8 cellular contexts compared by ENCODE assay signal in genomic region chr2:85413592-85414421, GRCh38. TPM values are rescaled to one million over a fixed set of nuclear protein-coding genes. Genes with fewer than 3 reads are reported as not detected.
DNase-seq lines count a peak whose midpoint lies in the region; ATAC-seq, FAIRE-seq and TF ChIP-seq lines count a peak whose summit lies in the region.

No MANE protein-coding gene starts in this region.

- H3K4me3 Mint-ChIP-seq in T-helper 2 cell treated with Interferon-gamma antibody and Interleukin-4, amounts not matched to agents 5 μg/mL and 100 μg/mL, for 36 hours: peak overlapping the region; percentile 86
- H3K4me3 Mint-ChIP-seq in activated naive CD4-positive, alpha-beta T cell treated with anti-CD3 and anti-CD28 coated beads for 36 hours: peak overlapping the region; percentile 66

- peaks cover 5% of the 10 kb centered on the region for H3K36me3 Mint-ChIP-seq in T-helper 2 cell treated with Interferon-gamma antibody and Interleukin-4, amounts not matched to agents 5 μg/mL and 100 μg/mL, for 36 hours (ENCODE audit: low read depth)
- H3K36me3 Mint-ChIP-seq in activated naive CD4-positive, alpha-beta T cell treated with anti-CD3 and anti-CD28 coated beads for 36 hours (ENCODE audit: low read depth): no peaks in the 10 kb centered on the region

- ATAC-seq in sciatic nerve: peak; percentile 47

- H3K4me3 ChIP-seq in left ventricle myocardium inferior (peak overlapping the region; percentile 62), SJCRH30 (no peak overlapping the region), HAP-1 (no peak overlapping the region)

- no peak for TF ChIP-seq CTCF in left ventricle myocardium inferior (IDR thresholded peaks at IDR 0.05; ENCODE audit: borderline replicate concordance)

- H3K27me3 ChIP-seq in left ventricle myocardium inferior (ENCODE audit: low read depth): peaks cover 41% of the 10 kb centered on the region
- no peaks in the 10 kb centered on the region for H3K27me3 ChIP-seq in SJCRH30
- H3K27me3 ChIP-seq in HAP-1 (ENCODE audit: low read depth): no peaks in the 10 kb centered on the region

- intact Hi-C loops in activated naive CD4-positive, alpha-beta T cell treated with anti-CD3 and anti-CD28 coated beads for 36 hours (cut with micrococcal nuclease): loop anchor here (10.0 kb wide), 2 partner anchors 621 to 691 kb away; partner anchors contain the start of genes POLR1A and PTCD3
- intact Hi-C loops in left ventricle myocardium inferior (cut with micrococcal nuclease) (no loop called here), sciatic nerve (cut with DNase I) (no loop called here)

- H3K27ac Mint-ChIP-seq in T-helper 2 cell treated with Interferon-gamma antibody and Interleukin-4, amounts not matched to agents 5 μg/mL and 100 μg/mL, for 36 hours: peak overlapping the region; percentile 84
- no peak overlapping the region for H3K27ac Mint-ChIP-seq in activated naive CD4-positive, alpha-beta T cell treated with anti-CD3 and anti-CD28 coated beads for 36 hours

- H3K27ac ChIP-seq in left ventricle myocardium inferior (replicated peaks) (no peak overlapping the region), SJCRH30 (no peak overlapping the region)

- FAIRE-seq in GM12891 (lab: Jason Lieb, UNC): no peak

- H3K27me3 Mint-ChIP-seq in T-helper 2 cell treated with Interferon-gamma antibody and Interleukin-4, amounts not matched to agents 5 μg/mL and 100 μg/mL, for 36 hours (ENCODE audit: low read depth): no peaks in the 10 kb centered on the region
- H3K27me3 Mint-ChIP-seq in activated naive CD4-positive, alpha-beta T cell treated with anti-CD3 and anti-CD28 coated beads for 36 hours (ENCODE audit: low read depth): peaks cover 10% of the 10 kb centered on the region

- H3K4me1 Mint-ChIP-seq in T-helper 2 cell treated with Interferon-gamma antibody and Interleukin-4, amounts not matched to agents 5 μg/mL and 100 μg/mL, for 36 hours (ENCODE audit: low read depth): peaks cover 47% of the 10 kb centered on the region
- H3K4me1 Mint-ChIP-seq in activated naive CD4-positive, alpha-beta T cell treated with anti-CD3 and anti-CD28 coated beads for 36 hours (ENCODE audit: low read depth): peaks cover 25% of the 10 kb centered on the region

- in situ Hi-C loops in HAP-1 (cut with MboI; ENCODE audit: low sequenced_read_pairs): no loop called here

- H3K9me3 Mint-ChIP-seq in T-helper 2 cell treated with Interferon-gamma antibody and Interleukin-4, amounts not matched to agents 5 μg/mL and 100 μg/mL, for 36 hours: no peaks in the 10 kb centered on the region
- no peaks in the 10 kb centered on the region for H3K9me3 Mint-ChIP-seq in activated naive CD4-positive, alpha-beta T cell treated with anti-CD3 and anti-CD28 coated beads for 36 hours

- H3K36me3 ChIP-seq in left ventricle myocardium inferior (no peaks in the 10 kb centered on the region), SJCRH30 (no peaks in the 10 kb centered on the region), HAP-1 (replicated peaks) (no peaks in the 10 kb centered on the region)

- DNase-seq in T-helper 2 cell treated with Interferon-gamma antibody and Interleukin-4, amounts not matched to agents 5 μg/mL and 100 μg/mL, for 36 hours (ENCODE audit: low spot score): peak; percentile 60
- DNase-seq in T-helper 2 cell (no peak), left ventricle myocardium inferior (no peak), sciatic nerve (ENCODE audit: low spot score) (peak; percentile 68), SJCRH30 (no peak), GM12891 (ENCODE audit: insufficient read length, low spot score) (no peak), HAP-1 (ENCODE audit: low spot score in 2 of 2) (no peak)
- peak; percentile 49 for DNase-seq in activated naive CD4-positive, alpha-beta T cell treated with anti-CD3 and anti-CD28 coated beads for 36 hours

- CTCF ChIA-PET in activated naive CD4-positive, alpha-beta T cell treated with anti-CD3 and anti-CD28 coated beads for 36 hours (lab: Charles Lee): interaction anchor here (0.6 to 1.5 kb wide), 3 partner anchors 39 to 138 kb away, joined by 3 to 5 read pairs (median 5); no protein-coding TSS in a partner anchor

- no peak for TF ChIP-seq POLR2A in GM12891 (IDR thresholded peaks at IDR 0.05; ENCODE audit: low read depth, low read length)

- no peaks in the 10 kb centered on the region for H3K9me3 ChIP-seq in left ventricle myocardium inferior (replicated peaks)
- H3K9me3 ChIP-seq in SJCRH30 (replicated peaks): no peaks in the 10 kb centered on the region
- no peaks in the 10 kb centered on the region for H3K9me3 ChIP-seq in HAP-1

- H3K4me1 ChIP-seq in left ventricle myocardium inferior (peaks cover 21% of the 10 kb centered on the region), SJCRH30 (peaks cover 3% of the 10 kb centered on the region; the same call in 1 of the 2 replicates), HAP-1 (peaks cover 10% of the 10 kb centered on the region)

TF ChIP-seq in GM12891, 5 proteins besides CTCF, POLR2A, EP300 and RAD21:
- TF ChIP-seq TAF1 (IDR thresholded peaks at IDR 0.05; ENCODE audit: low read depth, low read length): no peak
- no peak for TF ChIP-seq POU2F2 (IDR thresholded peaks at IDR 0.05; ENCODE audit: low read depth, low read length)
- no peak for TF ChIP-seq PAX5 (IDR thresholded peaks at IDR 0.05; ENCODE audit: insufficient read depth, low read length, severe bottlenecking)
- TF ChIP-seq POLR2AphosphoS5 (IDR thresholded peaks at IDR 0.05; ENCODE audit: low read depth, low read length): no peak
- no peak for TF ChIP-seq SPI1 (IDR thresholded peaks at IDR 0.05; ENCODE audit: low read depth, low read length)
TF ChIP-seq in GM12891: peak in this region for 0.

RNA-seq across cellular contexts. Expression of gene CAPG, which starts 3.6 kb away (rescaled TPM):
- 10 to 100 TPM; 10.2 to 10.7 TPM for total RNA-seq in activated naive CD4-positive, alpha-beta T cell treated with anti-CD3 and anti-CD28 coated beads for 36 hours
- 3.5 TPM for total RNA-seq in left ventricle myocardium inferior
- 60.7 TPM for total RNA-seq in sciatic nerve
- 0.43 and 1.1 TPM in 2 replicates for total RNA-seq in SJCRH30 (2014; rRNA removed; shearing (Covaris generic))
- 27.7 TPM for polyA plus RNA-seq in GM12891 (2012; ENCODE audit: low read depth, missing spikeins)

RNA-seq across cellular contexts. Expression of gene SH2D6, which starts 4.7 kb away (rescaled TPM):
- total RNA-seq in activated naive CD4-positive, alpha-beta T cell treated with anti-CD3 and anti-CD28 coated beads for 36 hours: under 1 TPM; 0.40 to 0.88 TPM
- total RNA-seq in left ventricle myocardium inferior (not detected), sciatic nerve (0.40 TPM)
- 0.25 and 0.77 TPM in 2 replicates for total RNA-seq in SJCRH30 (2014; rRNA removed; shearing (Covaris generic))
- polyA plus RNA-seq in GM12891 (2012; ENCODE audit: low read depth, missing spikeins): 0.17 TPM

RNA-seq across cellular contexts. Expression of gene ELMOD3, which starts 59.2 kb away (rescaled TPM):
- 10 to 100 TPM; 14.8 to 15.4 TPM for total RNA-seq in activated naive CD4-positive, alpha-beta T cell treated with anti-CD3 and anti-CD28 coated beads for 36 hours
- total RNA-seq in left ventricle myocardium inferior (10.6 TPM), sciatic nerve (29.6 TPM)
- 17.2 and 19.3 TPM in 2 replicates for total RNA-seq in SJCRH30 (2014; rRNA removed; shearing (Covaris generic))
- 7.6 TPM for polyA plus RNA-seq in GM12891 (2012; ENCODE audit: low read depth, missing spikeins)

RNA-seq across cellular contexts. Expression of gene RETSAT, which starts 59.5 kb away (rescaled TPM):
- 10 to 100 TPM; 19.7 to 24.5 TPM for total RNA-seq in activated naive CD4-positive, alpha-beta T cell treated with anti-CD3 and anti-CD28 coated beads for 36 hours
- total RNA-seq in left ventricle myocardium inferior: 39.4 TPM
- total RNA-seq in sciatic nerve: 42.8 TPM
- 9.3 and 11.0 TPM in 2 replicates for total RNA-seq in SJCRH30 (2014; rRNA removed; shearing (Covaris generic))
- polyA plus RNA-seq in GM12891 (2012; ENCODE audit: low read depth, missing spikeins): 12.0 TPM

Comparison
In these comparisons a context has a peak if more than half of its experiments do, and no peak if none do; other contexts are left out.
1. DNase-seq: peak in T-helper 2 cell treated with Interferon-gamma antibody and Interleukin-4, amounts not matched to agents 5 μg/mL and 100 μg/mL, for 36 hours (single experiment), activated naive CD4-positive, alpha-beta T cell treated with anti-CD3 and anti-CD28 coated beads for 36 hours (single experiment) and sciatic nerve (single experiment); none in T-helper 2 cell (0 of 5), left ventricle myocardium inferior (single experiment), SJCRH30 (0 of 2), GM12891 (single experiment) and HAP-1 (0 of 2).